ENCODE assay signal across 1 cellular context in genomic region chr17:77887464-77888241, GRCh38.
TF ChIP-seq lines count a peak whose summit lies in the region.

No MANE protein-coding gene starts in this region.

TF ChIP-seq in K562, 482 proteins besides CTCF, POLR2A, EP300 and RAD21 (continued from another document and continues in another):
- TF ChIP-seq, protein P1, sequence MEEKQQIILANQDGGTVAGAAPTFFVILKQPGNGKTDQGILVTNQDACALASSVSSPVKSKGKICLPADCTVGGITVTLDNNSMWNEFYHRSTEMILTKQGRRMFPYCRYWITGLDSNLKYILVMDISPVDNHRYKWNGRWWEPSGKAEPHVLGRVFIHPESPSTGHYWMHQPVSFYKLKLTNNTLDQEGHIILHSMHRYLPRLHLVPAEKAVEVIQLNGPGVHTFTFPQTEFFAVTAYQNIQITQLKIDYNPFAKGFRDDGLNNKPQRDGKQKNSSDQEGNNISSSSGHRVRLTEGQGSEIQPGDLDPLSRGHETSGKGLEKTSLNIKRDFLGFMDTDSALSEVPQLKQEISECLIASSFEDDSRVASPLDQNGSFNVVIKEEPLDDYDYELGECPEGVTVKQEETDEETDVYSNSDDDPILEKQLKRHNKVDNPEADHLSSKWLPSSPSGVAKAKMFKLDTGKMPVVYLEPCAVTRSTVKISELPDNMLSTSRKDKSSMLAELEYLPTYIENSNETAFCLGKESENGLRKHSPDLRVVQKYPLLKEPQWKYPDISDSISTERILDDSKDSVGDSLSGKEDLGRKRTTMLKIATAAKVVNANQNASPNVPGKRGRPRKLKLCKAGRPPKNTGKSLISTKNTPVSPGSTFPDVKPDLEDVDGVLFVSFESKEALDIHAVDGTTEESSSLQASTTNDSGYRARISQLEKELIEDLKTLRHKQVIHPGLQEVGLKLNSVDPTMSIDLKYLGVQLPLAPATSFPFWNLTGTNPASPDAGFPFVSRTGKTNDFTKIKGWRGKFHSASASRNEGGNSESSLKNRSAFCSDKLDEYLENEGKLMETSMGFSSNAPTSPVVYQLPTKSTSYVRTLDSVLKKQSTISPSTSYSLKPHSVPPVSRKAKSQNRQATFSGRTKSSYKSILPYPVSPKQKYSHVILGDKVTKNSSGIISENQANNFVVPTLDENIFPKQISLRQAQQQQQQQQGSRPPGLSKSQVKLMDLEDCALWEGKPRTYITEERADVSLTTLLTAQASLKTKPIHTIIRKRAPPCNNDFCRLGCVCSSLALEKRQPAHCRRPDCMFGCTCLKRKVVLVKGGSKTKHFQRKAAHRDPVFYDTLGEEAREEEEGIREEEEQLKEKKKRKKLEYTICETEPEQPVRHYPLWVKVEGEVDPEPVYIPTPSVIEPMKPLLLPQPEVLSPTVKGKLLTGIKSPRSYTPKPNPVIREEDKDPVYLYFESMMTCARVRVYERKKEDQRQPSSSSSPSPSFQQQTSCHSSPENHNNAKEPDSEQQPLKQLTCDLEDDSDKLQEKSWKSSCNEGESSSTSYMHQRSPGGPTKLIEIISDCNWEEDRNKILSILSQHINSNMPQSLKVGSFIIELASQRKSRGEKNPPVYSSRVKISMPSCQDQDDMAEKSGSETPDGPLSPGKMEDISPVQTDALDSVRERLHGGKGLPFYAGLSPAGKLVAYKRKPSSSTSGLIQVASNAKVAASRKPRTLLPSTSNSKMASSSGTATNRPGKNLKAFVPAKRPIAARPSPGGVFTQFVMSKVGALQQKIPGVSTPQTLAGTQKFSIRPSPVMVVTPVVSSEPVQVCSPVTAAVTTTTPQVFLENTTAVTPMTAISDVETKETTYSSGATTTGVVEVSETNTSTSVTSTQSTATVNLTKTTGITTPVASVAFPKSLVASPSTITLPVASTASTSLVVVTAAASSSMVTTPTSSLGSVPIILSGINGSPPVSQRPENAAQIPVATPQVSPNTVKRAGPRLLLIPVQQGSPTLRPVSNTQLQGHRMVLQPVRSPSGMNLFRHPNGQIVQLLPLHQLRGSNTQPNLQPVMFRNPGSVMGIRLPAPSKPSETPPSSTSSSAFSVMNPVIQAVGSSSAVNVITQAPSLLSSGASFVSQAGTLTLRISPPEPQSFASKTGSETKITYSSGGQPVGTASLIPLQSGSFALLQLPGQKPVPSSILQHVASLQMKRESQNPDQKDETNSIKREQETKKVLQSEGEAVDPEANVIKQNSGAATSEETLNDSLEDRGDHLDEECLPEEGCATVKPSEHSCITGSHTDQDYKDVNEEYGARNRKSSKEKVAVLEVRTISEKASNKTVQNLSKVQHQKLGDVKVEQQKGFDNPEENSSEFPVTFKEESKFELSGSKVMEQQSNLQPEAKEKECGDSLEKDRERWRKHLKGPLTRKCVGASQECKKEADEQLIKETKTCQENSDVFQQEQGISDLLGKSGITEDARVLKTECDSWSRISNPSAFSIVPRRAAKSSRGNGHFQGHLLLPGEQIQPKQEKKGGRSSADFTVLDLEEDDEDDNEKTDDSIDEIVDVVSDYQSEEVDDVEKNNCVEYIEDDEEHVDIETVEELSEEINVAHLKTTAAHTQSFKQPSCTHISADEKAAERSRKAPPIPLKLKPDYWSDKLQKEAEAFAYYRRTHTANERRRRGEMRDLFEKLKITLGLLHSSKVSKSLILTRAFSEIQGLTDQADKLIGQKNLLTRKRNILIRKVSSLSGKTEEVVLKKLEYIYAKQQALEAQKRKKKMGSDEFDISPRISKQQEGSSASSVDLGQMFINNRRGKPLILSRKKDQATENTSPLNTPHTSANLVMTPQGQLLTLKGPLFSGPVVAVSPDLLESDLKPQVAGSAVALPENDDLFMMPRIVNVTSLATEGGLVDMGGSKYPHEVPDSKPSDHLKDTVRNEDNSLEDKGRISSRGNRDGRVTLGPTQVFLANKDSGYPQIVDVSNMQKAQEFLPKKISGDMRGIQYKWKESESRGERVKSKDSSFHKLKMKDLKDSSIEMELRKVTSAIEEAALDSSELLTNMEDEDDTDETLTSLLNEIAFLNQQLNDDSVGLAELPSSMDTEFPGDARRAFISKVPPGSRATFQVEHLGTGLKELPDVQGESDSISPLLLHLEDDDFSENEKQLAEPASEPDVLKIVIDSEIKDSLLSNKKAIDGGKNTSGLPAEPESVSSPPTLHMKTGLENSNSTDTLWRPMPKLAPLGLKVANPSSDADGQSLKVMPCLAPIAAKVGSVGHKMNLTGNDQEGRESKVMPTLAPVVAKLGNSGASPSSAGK (IDR thresholded peaks at IDR 0.05): peak; percentile 92
- no peak for TF ChIP-seq NR4A1 (CRISPR knock-in tag; IDR thresholded peaks at IDR 0.05)
- TF ChIP-seq NR4A1 (tag; IDR thresholded peaks at IDR 0.05): 0 out of 2 replicates have a peak, but pooled peaks have one; percentile 27
- TF ChIP-seq EGR1 (conservative IDR thresholded peaks at IDR 0.05): peak; percentile 51
- TF ChIP-seq, protein P2, sequence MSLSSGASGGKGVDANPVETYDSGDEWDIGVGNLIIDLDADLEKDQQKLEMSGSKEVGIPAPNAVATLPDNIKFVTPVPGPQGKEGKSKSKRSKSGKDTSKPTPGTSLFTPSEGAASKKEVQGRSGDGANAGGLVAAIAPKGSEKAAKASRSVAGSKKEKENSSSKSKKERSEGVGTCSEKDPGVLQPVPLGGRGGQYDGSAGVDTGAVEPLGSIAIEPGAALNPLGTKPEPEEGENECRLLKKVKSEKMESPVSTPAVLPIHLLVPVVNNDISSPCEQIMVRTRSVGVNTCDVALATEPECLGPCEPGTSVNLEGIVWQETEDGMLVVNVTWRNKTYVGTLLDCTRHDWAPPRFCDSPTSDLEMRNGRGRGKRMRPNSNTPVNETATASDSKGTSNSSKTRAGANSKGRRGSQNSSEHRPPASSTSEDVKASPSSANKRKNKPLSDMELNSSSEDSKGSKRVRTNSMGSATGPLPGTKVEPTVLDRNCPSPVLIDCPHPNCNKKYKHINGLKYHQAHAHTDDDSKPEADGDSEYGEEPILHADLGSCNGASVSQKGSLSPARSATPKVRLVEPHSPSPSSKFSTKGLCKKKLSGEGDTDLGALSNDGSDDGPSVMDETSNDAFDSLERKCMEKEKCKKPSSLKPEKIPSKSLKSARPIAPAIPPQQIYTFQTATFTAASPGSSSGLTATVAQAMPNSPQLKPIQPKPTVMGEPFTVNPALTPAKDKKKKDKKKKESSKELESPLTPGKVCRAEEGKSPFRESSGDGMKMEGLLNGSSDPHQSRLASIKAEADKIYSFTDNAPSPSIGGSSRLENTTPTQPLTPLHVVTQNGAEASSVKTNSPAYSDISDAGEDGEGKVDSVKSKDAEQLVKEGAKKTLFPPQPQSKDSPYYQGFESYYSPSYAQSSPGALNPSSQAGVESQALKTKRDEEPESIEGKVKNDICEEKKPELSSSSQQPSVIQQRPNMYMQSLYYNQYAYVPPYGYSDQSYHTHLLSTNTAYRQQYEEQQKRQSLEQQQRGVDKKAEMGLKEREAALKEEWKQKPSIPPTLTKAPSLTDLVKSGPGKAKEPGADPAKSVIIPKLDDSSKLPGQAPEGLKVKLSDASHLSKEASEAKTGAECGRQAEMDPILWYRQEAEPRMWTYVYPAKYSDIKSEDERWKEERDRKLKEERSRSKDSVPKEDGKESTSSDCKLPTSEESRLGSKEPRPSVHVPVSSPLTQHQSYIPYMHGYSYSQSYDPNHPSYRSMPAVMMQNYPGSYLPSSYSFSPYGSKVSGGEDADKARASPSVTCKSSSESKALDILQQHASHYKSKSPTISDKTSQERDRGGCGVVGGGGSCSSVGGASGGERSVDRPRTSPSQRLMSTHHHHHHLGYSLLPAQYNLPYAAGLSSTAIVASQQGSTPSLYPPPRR (CRISPR knock-in tag; IDR thresholded peaks at IDR 0.05; ENCODE audit: borderline replicate concordance): 0 out of 2 replicates have a peak, but pooled peaks have one; percentile 42
- TF ChIP-seq ZNF24 (IDR thresholded peaks at IDR 0.05): 0 out of 2 replicates have a peak, but pooled peaks have one; percentile 7
- TF ChIP-seq THRAP3 (IDR thresholded peaks at IDR 0.05; ENCODE audit: borderline replicate concordance): no peak
- TF ChIP-seq TBP (optimal IDR thresholded peaks at IDR 0.05; ENCODE audit: low read depth, low read length): no peak
- TF ChIP-seq ATF3 (IDR thresholded peaks at IDR 0.05): peak; percentile 80
- no peak for TF ChIP-seq ATF3 (CRISPR knock-in tag; conservative IDR thresholded peaks at IDR 0.05)
- TF ChIP-seq, protein P3, sequence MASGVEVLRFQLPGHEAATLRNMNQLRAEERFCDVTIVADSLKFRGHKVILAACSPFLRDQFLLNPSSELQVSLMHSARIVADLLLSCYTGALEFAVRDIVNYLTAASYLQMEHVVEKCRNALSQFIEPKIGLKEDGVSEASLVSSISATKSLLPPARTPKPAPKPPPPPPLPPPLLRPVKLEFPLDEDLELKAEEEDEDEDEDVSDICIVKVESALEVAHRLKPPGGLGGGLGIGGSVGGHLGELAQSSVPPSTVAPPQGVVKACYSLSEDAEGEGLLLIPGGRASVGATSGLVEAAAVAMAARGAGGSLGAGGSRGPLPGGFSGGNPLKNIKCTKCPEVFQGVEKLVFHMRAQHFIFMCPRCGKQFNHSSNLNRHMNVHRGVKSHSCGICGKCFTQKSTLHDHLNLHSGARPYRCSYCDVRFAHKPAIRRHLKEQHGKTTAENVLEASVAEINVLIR (CRISPR knock-in tag; IDR thresholded peaks at IDR 0.05): 0 out of 2 replicates have a peak, but pooled peaks have one; percentile 22
- peak; percentile 76; the same call in 1 of the 2 replicates for TF ChIP-seq IRF9 (tag; IDR thresholded peaks at IDR 0.05)
- peak; percentile 80 for TF ChIP-seq GABPA (tag; conservative IDR thresholded peaks at IDR 0.05; ENCODE audit: low read depth)
- no peak for TF ChIP-seq IRF1 (CRISPR knock-in tag; IDR thresholded peaks at IDR 0.05; ENCODE audit: borderline replicate concordance)
- TF ChIP-seq BRD4 (IDR thresholded peaks at IDR 0.05): peak; percentile 43; the same call in 1 of the 2 replicates
- TF ChIP-seq MEIS2 (IDR thresholded peaks at IDR 0.05; ENCODE audit: partially characterized antibody): peak; percentile 6
- TF ChIP-seq, protein P4, sequence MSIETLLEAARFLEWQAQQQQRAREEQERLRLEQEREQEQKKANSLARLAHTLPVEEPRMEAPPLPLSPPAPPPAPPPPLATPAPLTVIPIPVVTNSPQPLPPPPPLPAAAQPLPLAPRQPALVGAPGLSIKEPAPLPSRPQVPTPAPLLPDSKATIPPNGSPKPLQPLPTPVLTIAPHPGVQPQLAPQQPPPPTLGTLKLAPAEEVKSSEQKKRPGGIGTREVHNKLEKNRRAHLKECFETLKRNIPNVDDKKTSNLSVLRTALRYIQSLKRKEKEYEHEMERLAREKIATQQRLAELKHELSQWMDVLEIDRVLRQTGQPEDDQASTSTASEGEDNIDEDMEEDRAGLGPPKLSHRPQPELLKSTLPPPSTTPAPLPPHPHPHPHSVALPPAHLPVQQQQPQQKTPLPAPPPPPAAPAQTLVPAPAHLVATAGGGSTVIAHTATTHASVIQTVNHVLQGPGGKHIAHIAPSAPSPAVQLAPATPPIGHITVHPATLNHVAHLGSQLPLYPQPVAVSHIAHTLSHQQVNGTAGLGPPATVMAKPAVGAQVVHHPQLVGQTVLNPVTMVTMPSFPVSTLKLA (conservative IDR thresholded peaks at IDR 0.05): peak in 1 of 2 experiments; percentile 43; a peak in 1 of 4 replicates
- TF ChIP-seq PRDM10 (IDR thresholded peaks at IDR 0.05; ENCODE audit: partially characterized antibody): peak; percentile 72
- TF ChIP-seq HDAC3 (IDR thresholded peaks at IDR 0.05; ENCODE audit: borderline replicate concordance, partially characterized antibody): no peak
- no peak for TF ChIP-seq KLF10 (CRISPR knock-in tag; IDR thresholded peaks at IDR 0.05)
- TF ChIP-seq ILF3 (IDR thresholded peaks at IDR 0.05; ENCODE audit: borderline replicate concordance): no peak
- peak; percentile 86 for TF ChIP-seq ETV1 (tag; conservative IDR thresholded peaks at IDR 0.05; ENCODE audit: low read depth)
- peak; percentile 74 for TF ChIP-seq RBFOX2 (IDR thresholded peaks at IDR 0.05; ENCODE audit: low read depth, low read length)
- no peak for TF ChIP-seq TAF15 (IDR thresholded peaks at IDR 0.05; ENCODE audit: low read depth, low read length)
- TF ChIP-seq ZNF263 (CRISPR knock-in tag; IDR thresholded peaks at IDR 0.05; ENCODE audit: borderline replicate concordance): peak; percentile 18; the same call in 1 of the 2 replicates
- TF ChIP-seq CREM (IDR thresholded peaks at IDR 0.05; ENCODE audit: low read depth): peak; percentile 73
